10 cellular contexts compared by ENCODE assay signal in genomic region chr3:13420817-13421755, GRCh38. TPM values are rescaled to one million over a fixed set of nuclear protein-coding genes. Genes with fewer than 3 reads are reported as not detected.
A peak's percentile ranks its signal among the peaks of the same experiment; 100 is the strongest.
DNase-seq lines count a peak whose midpoint lies in the region; ATAC-seq, FAIRE-seq and TF ChIP-seq lines count a peak whose summit lies in the region.
"Had no signal": no experiment of that assay in that cellular context is flagged by ENCODE, and none has a peak within 500 bp of the region (broad histone marks: within the 10 kb centered on the region; RNA-seq: fewer than 3 reads in every experiment).

No MANE protein-coding gene starts in this region.

- peaks cover 4 to 7% of the 10 kb centered on the region in 2 donors for H3K4me1 ChIP-seq in esophagus (ENCODE audit: control insufficient read depth in 2 of 2, insufficient read depth in 2 of 2, low read length in 1 of 2)
- peaks cover 23 to 56% (median 52%) of the 10 kb centered on the region in 6 donors for H3K4me1 ChIP-seq in spleen
- H3K4me1 ChIP-seq: SJSA1 had no signal

- no peaks in the 10 kb centered on the region for H3K27me3 ChIP-seq in esophagus (ENCODE audit: control insufficient read depth in 1 of 2, insufficient read depth in 2 of 2, low read length in 2 of 2)
- H3K27me3 ChIP-seq in spleen (replicated peaks in 1 of 7), result peaks cover 0 to 14% (median 0%) of the 10 kb centered on the region in 7 donors

- H3K27ac ChIP-seq in esophagus (ENCODE audit: low read depth in 2 of 2, low read length in 1 of 2), result peak overlapping the region; percentile 20 to 61
- peak overlapping the region; percentile 81 to 98 (median 90) for H3K27ac ChIP-seq in spleen
- H3K27ac ChIP-seq: SJSA1 had no signal

- peak overlapping the region; percentile 78 to 98 (median 92) for H3K4me3 Mint-ChIP-seq in IgD-negative memory B cell

- peak; percentile 52 for DNase-seq in GM12892 (ENCODE audit: insufficient read length)
- DNase-seq in activated CD4-positive, alpha-beta T cell treated with anti-CD3 and anti-CD28 coated beads, Interleukin-2, amount 50 U/mL, for 4 hours, result peak; percentile 70 to 77
- peak; percentile 89 for DNase-seq in spleen
- no peak for DNase-seq in NCI-H1694 (lab: John Stamatoyannopoulos, UW)
- DNase-seq in left lobe of liver (ENCODE audit: low spot score), result no peak
- DNase-seq in pons (ENCODE audit: low spot score), result no peak

- TF ChIP-seq CTCF in spleen (IDR thresholded peaks at IDR 0.05 in 8 of 11, conservative IDR thresholded peaks at IDR 0.05 in 3 of 11), result peak in 1 of 11 experiments; percentile 4

- H3K4me3 ChIP-seq in esophagus (ENCODE audit: low read depth in 1 of 2, low read length in 2 of 2), result peak overlapping the region in 1 of 2 donors; percentile 69
- H3K4me3 ChIP-seq in spleen, result peak overlapping the region; percentile 45 to 91 (median 72)
- H3K4me3 ChIP-seq: SJSA1 had no signal

- FAIRE-seq in GM12892 (lab: Jason Lieb, UNC), result peak; percentile 87

- no peaks in the 10 kb centered on the region for H3K36me3 Mint-ChIP-seq in IgD-negative memory B cell

- ATAC-seq in left lobe of liver, result no peak

- no peaks in the 10 kb centered on the region for H3K27me3 Mint-ChIP-seq in IgD-negative memory B cell

- H3K4me1 Mint-ChIP-seq in IgD-negative memory B cell, result peaks cover 22 to 38% (median 22%) of the 10 kb centered on the region in 3 donors

- WGBS in esophagus, 2 donors, result 57 to 65% methylated on average over 27 of the region's 27 CpGs
- WGBS in spleen, 5 donors, result 29 to 36% (median 32%) methylated on average over 26 to 27 of the region's 27 CpGs

- peak overlapping the region; percentile 93 to 100 (median 99) for H3K27ac Mint-ChIP-seq in IgD-negative memory B cell

- H3K9me3 Mint-ChIP-seq in IgD-negative memory B cell, result no peaks in the 10 kb centered on the region

- peaks cover 0 to 5% of the 10 kb centered on the region in 2 donors for H3K9me3 ChIP-seq in esophagus (ENCODE audit: control insufficient read depth in 2 of 2, insufficient read depth in 1 of 2, low read depth in 1 of 2, low read length in 1 of 2)
- H3K9me3 ChIP-seq in spleen, result no peaks in the 10 kb centered on the region
- H3K9me3 ChIP-seq: SJSA1, tibial nerve had no signal

- TF ChIP-seq POLR2A in GM12892 (IDR thresholded peaks at IDR 0.05; ENCODE audit: low read depth, low read length), result peak; percentile 30; the same call in 1 of the 2 replicates
- no peak for TF ChIP-seq POLR2A in spleen (IDR thresholded peaks at IDR 0.05)

- peaks cover 0 to 2% of the 10 kb centered on the region in 2 donors for H3K36me3 ChIP-seq in esophagus (ENCODE audit: control insufficient read depth in 2 of 2, insufficient read depth in 2 of 2, low read length in 1 of 2)
- no peaks in the 10 kb centered on the region for H3K36me3 ChIP-seq in spleen
- H3K36me3 ChIP-seq: SJSA1, tibial nerve had no signal

- intact Hi-C loops in spleen (cut with DNase I; ENCODE audit: low total_unique reads), result no loop called here

RNA-seq across cellular contexts. Expression of gene NUP210, which starts 1.0 kb away (rescaled TPM):
- polyA plus RNA-seq in GM12892 (2012; ENCODE audit: missing spikeins), result 48.3 TPM
- 72.2 TPM for polyA plus RNA-seq in IgD-negative memory B cell
- 1 to 10 TPM; 5.7 to 5.9 TPM for polyA plus RNA-seq in esophagus
- total RNA-seq in spleen, result 10 to 100 TPM; 49.8 to 76.8 (median 64.2) TPM
- 10 to 100 TPM; 20.1 to 35.0 (median 23.6) TPM for polyA plus RNA-seq in spleen
- 19.1 TPM for total RNA-seq in left lobe of liver

RNA-seq across cellular contexts. Expression of gene HDAC11, which starts 59.0 kb away (rescaled TPM):
- 1.6 TPM for polyA plus RNA-seq in GM12892 (2012; ENCODE audit: missing spikeins)
- polyA plus RNA-seq in IgD-negative memory B cell (1.3 TPM), esophagus (10 to 100 TPM; 12.9 TPM), spleen (1 to 10 TPM; 2.5 to 6.5 (median 3.3) TPM)
- total RNA-seq in spleen (10 to 100 TPM in 2 of 7 donors, 1 to 10 TPM in 5; 4.2 to 11.2 (median 6.3) TPM), left lobe of liver (4.6 TPM)

Comparison
In these comparisons a context has a peak if more than half of its experiments do, and no peak if none do; other contexts are left out.
1. DNase-seq: peak in GM12892 (single experiment), activated CD4-positive, alpha-beta T cell treated with anti-CD3 and anti-CD28 coated beads, Interleukin-2, amount 50 U/mL, for 4 hours (2 of 2) and spleen (single experiment); none in NCI-H1694 (single experiment), left lobe of liver (single experiment) and pons (single experiment).